Comparison of ENCODE assay signal across 17 cellular contexts in genomic region chr13:86567119-86567518, GRCh38.
A peak's percentile ranks its signal among the peaks of the same experiment; 100 is the strongest.
DNase-seq lines count a peak whose midpoint lies in the region; ATAC-seq, FAIRE-seq and TF ChIP-seq lines count a peak whose summit lies in the region.
"Had no signal": no experiment of that assay in that cellular context is flagged by ENCODE, and none has a peak within 500 bp of the region (broad histone marks: within the 10 kb centered on the region; RNA-seq: fewer than 3 reads in every experiment).

No MANE protein-coding gene starts in this region.

- H3K9me3 ChIP-seq in keratinocyte (ENCODE audit: control insufficient read depth, low read depth, low read length), result no peaks in the 10 kb centered on the region
- H3K9me3 ChIP-seq in CD8-positive, alpha-beta T cell (ENCODE audit: low read length), result no peaks in the 10 kb centered on the region
- H3K9me3 ChIP-seq in small intestine (ENCODE audit: control insufficient read depth, low read depth), result no peaks in the 10 kb centered on the region
- H3K9me3 ChIP-seq: ascending aorta, psoas muscle had no signal

- DNase-seq in GM10248 (ENCODE audit: extremely low spot score) (no peak), SK-N-DZ (ENCODE audit: low spot score) (peak; percentile 13), keratinocyte (ENCODE audit: low read depth, low spot score) (no peak), NCI-H1048 (lab: John Stamatoyannopoulos, UW) (no peak), small intestine (no peak), superior temporal gyrus (ENCODE audit: extremely low spot score) (no peak)
- no peak for DNase-seq in CD8-positive, alpha-beta T cell
- DNase-seq: activated CD4-positive, CD25-positive, alpha-beta regulatory T cell; activated gamma-delta T cell treated with Interleukin-2 at 50 U/mL for 16 hours; EL; naive thymus-derived CD8-positive, alpha-beta T cell; NCI-H2227 treated with DMSO at 0.1 percent for 48 hours; psoas muscle; SW 1271 had no signal

- CTCF ChIA-PET in GM10248 (lab: Yijun Ruan, JAX), result interaction anchor here (1.1 to 1.3 kb wide), 2 partner anchors 8 to 12 kb away, joined by 3 to 4 read pairs; no protein-coding TSS in a partner anchor
- CTCF ChIA-PET in CD8-positive, alpha-beta T cell (lab: Charles Lee), result no interaction called here

- dilution Hi-C loops in keratinocyte (cut with MboI; ENCODE audit: extremely low pct_ligation_motif_present, low sequenced_read_pairs), result no loop called here

- intact Hi-C loops in CD8-positive, alpha-beta T cell (cut with DNase I, micrococcal nuclease), result loop anchor here in 1 of 2 experiments (5.0 kb wide), 1 partner anchor 1125 kb away; no protein-coding TSS in a partner anchor

- no peaks in the 10 kb centered on the region for H4K20me1 ChIP-seq in keratinocyte (ENCODE audit: control insufficient read depth, extremely low read depth, insufficient read depth, low read length)
- H4K20me1 ChIP-seq: BLaER1 treated with 17β-estradiol and CSF1 and Interleukin-3, amounts not matched to agents 10 nM and 100 nM had no signal

- TF ChIP-seq CTCF in GM10248 (IDR thresholded peaks at IDR 0.05; ENCODE audit: control extremely low read depth, extremely low read depth, low read depth, missing control alignments), result peak; percentile 22
- peak; percentile 59 for TF ChIP-seq CTCF in LNCAP (IDR thresholded peaks at IDR 0.05)
- peak in 2 of 3 experiments; percentile 10 to 18 for TF ChIP-seq CTCF in keratinocyte (optimal IDR thresholded peaks at IDR 0.05 in 1 of 3, IDR thresholded peaks at IDR 0.05 in 1 of 3, conservative IDR thresholded peaks at IDR 0.05 in 1 of 3; ENCODE audit: extremely low read depth in 1 of 3, insufficient read depth in 2 of 3, low read length in 3 of 3)
- no peak for TF ChIP-seq CTCF in CD8-positive, alpha-beta T cell (IDR thresholded peaks at IDR 0.05)

- H3K36me3 ChIP-seq in keratinocyte (ENCODE audit: control insufficient read depth in 2 of 2, extremely low read depth in 1 of 2, insufficient read depth in 2 of 2, low read length in 2 of 2) (no peaks in the 10 kb centered on the region), small intestine (ENCODE audit: control insufficient read depth in 2 of 2, insufficient read depth in 2 of 2, low read length in 2 of 2) (no peaks in the 10 kb centered on the region)
- no peaks in the 10 kb centered on the region for H3K36me3 ChIP-seq in CD8-positive, alpha-beta T cell (ENCODE audit: insufficient read depth, low read length)
- H3K36me3 ChIP-seq: ascending aorta; BLaER1 treated with 17β-estradiol and CSF1 and Interleukin-3, amounts not matched to agents 10 nM and 100 nM had no signal

- H3K79me2 ChIP-seq in keratinocyte (ENCODE audit: control insufficient read depth, insufficient read depth, low read length), result no peaks in the 10 kb centered on the region

- H3K27ac Mint-ChIP-seq in CD8-positive, alpha-beta T cell, result no peak overlapping the region
- H3K27ac Mint-ChIP-seq: naive thymus-derived CD8-positive, alpha-beta T cell had no signal

- H3K4me3 ChIP-seq in keratinocyte (ENCODE audit: control insufficient read depth in 2 of 3, extremely low read depth in 1 of 3, insufficient read depth in 2 of 3, low read depth in 1 of 3, low read length in 3 of 3) (no peak overlapping the region), small intestine (ENCODE audit: low read depth in 1 of 2, low read length in 2 of 2) (no peak overlapping the region)
- H3K4me3 ChIP-seq in CD8-positive, alpha-beta T cell (ENCODE audit: low read depth, low read length), result no peak overlapping the region
- H3K4me3 ChIP-seq: ascending aorta; BLaER1 treated with 17β-estradiol and CSF1 and Interleukin-3, amounts not matched to agents 10 nM and 100 nM; psoas muscle had no signal

- H3K9me1 ChIP-seq in keratinocyte (ENCODE audit: control insufficient read depth, extremely low read depth, insufficient read depth, low read length), result no peaks in the 10 kb centered on the region

- H3K9me3 Mint-ChIP-seq in CD8-positive, alpha-beta T cell, result peaks cover 3% of the 10 kb centered on the region

- WGBS in small intestine, 3 donors, result 53 to 86% (median 63%) methylated on average over 3 of the region's 3 CpGs

- no peak for ATAC-seq in CD8-positive, alpha-beta T cell
- ATAC-seq: naive thymus-derived CD8-positive, alpha-beta T cell; psoas muscle had no signal

- H3K4me1 ChIP-seq in keratinocyte (ENCODE audit: control insufficient read depth, extremely low read depth, insufficient read depth, low read length), result no peaks in the 10 kb centered on the region
- no peaks in the 10 kb centered on the region for H3K4me1 ChIP-seq in CD8-positive, alpha-beta T cell (ENCODE audit: insufficient read depth, low read length)
- no peaks in the 10 kb centered on the region for H3K4me1 ChIP-seq in small intestine (ENCODE audit: control insufficient read depth in 2 of 2, insufficient read depth in 1 of 2, low read depth in 1 of 2, low read length in 1 of 2)
- H3K4me1 ChIP-seq: ascending aorta, psoas muscle had no signal

- POLR2A ChIA-PET in GM10248 (lab: Yijun Ruan, JAX), result no interaction called here
- POLR2A ChIA-PET in CD8-positive, alpha-beta T cell (lab: Charles Lee), result no interaction called here

- H3K4me1 Mint-ChIP-seq in CD8-positive, alpha-beta T cell (ENCODE audit: low read depth), result no peaks in the 10 kb centered on the region
- H3K4me1 Mint-ChIP-seq: naive thymus-derived CD8-positive, alpha-beta T cell had no signal

- no peaks in the 10 kb centered on the region for H3K36me3 Mint-ChIP-seq in CD8-positive, alpha-beta T cell
- H3K36me3 Mint-ChIP-seq: naive thymus-derived CD8-positive, alpha-beta T cell had no signal

- H3K4me3 Mint-ChIP-seq in CD8-positive, alpha-beta T cell, result no peak overlapping the region
- H3K4me3 Mint-ChIP-seq: naive thymus-derived CD8-positive, alpha-beta T cell had no signal

- H3K4me2 ChIP-seq in keratinocyte (ENCODE audit: control insufficient read depth, extremely low read depth, insufficient read depth, low read depth, low read length), result no peak overlapping the region
- H3K4me2 ChIP-seq: BLaER1 treated with 17β-estradiol and CSF1 and Interleukin-3, amounts not matched to agents 10 nM and 100 nM had no signal

- H3K27me3 ChIP-seq in keratinocyte (ENCODE audit: control insufficient read depth, extremely low read depth, insufficient read depth, low read length), result no peaks in the 10 kb centered on the region
- H3K27me3 ChIP-seq in CD8-positive, alpha-beta T cell (ENCODE audit: insufficient read depth, low read length), result no peaks in the 10 kb centered on the region
- H3K27me3 ChIP-seq in small intestine (ENCODE audit: control insufficient read depth in 2 of 2, insufficient read depth in 2 of 2, low read length in 2 of 2), result no peaks in the 10 kb centered on the region
- H3K27me3 ChIP-seq: ascending aorta; BLaER1 treated with 17β-estradiol and CSF1 and Interleukin-3, amounts not matched to agents 10 nM and 100 nM had no signal

- H3K27me3 Mint-ChIP-seq in CD8-positive, alpha-beta T cell (ENCODE audit: low read depth), result no peaks in the 10 kb centered on the region
- H3K27me3 Mint-ChIP-seq: naive thymus-derived CD8-positive, alpha-beta T cell had no signal

- FAIRE-seq in keratinocyte (lab: Jason Lieb, UNC) (no peak), small intestine (lab: Jason Lieb, UNC) (no peak)

- no peak overlapping the region for H3K9ac ChIP-seq in keratinocyte (ENCODE audit: control insufficient read depth, extremely low read depth, insufficient read depth, low read length)
- H3K9ac ChIP-seq: BLaER1 treated with 17β-estradiol and CSF1 and Interleukin-3, amounts not matched to agents 10 nM and 100 nM had no signal

- no peak overlapping the region for H2AFZ ChIP-seq in keratinocyte (ENCODE audit: control insufficient read depth, low read length)

- H3K27ac ChIP-seq in keratinocyte (ENCODE audit: control insufficient read depth, insufficient read depth, low read length), result no peak overlapping the region
- no peak overlapping the region for H3K27ac ChIP-seq in CD8-positive, alpha-beta T cell (ENCODE audit: low read depth, low read length)
- no peak overlapping the region for H3K27ac ChIP-seq in small intestine (ENCODE audit: low read depth in 1 of 2, low read length in 1 of 2)
- H3K27ac ChIP-seq: ascending aorta; BLaER1 treated with 17β-estradiol and CSF1 and Interleukin-3, amounts not matched to agents 10 nM and 100 nM; psoas muscle had no signal
